10 cellular contexts compared by ENCODE assay signal in genomic region chr7:5452937-5453540, GRCh38. TPM values are rescaled to one million over a fixed set of nuclear protein-coding genes. Genes with fewer than 3 reads are reported as not detected.
DNase-seq lines count a peak whose midpoint lies in the region; ATAC-seq, FAIRE-seq and TF ChIP-seq lines count a peak whose summit lies in the region.
"Had no signal": no experiment of that assay in that cellular context is flagged by ENCODE, and none has a peak within 500 bp of the region (broad histone marks: within the 10 kb centered on the region; RNA-seq: fewer than 3 reads in every experiment).

No MANE protein-coding gene starts in this region.

- no peaks in the 10 kb centered on the region for H3K9me3 Mint-ChIP-seq in neural progenitor cell
- H3K9me3 Mint-ChIP-seq: activated T-cell treated with anti-CD3 and anti-CD28 coated beads, Interleukin-2, amount 50 U/mL, for 4 hours had no signal

- H3K9ac ChIP-seq in neural progenitor cell, result no peak overlapping the region

- H3K36me3 Mint-ChIP-seq in neural progenitor cell, result no peaks in the 10 kb centered on the region

- H3K4me1 Mint-ChIP-seq in neural progenitor cell, result peaks cover 35% of the 10 kb centered on the region

- H3F3A ChIP-seq in neural progenitor cell (ENCODE audit: low read depth), result peaks cover 12% of the 10 kb centered on the region

- peak overlapping the region; percentile 92 for H3K27ac Mint-ChIP-seq in neural progenitor cell

- no peak overlapping the region for H3K4me2 ChIP-seq in neural progenitor cell

- H3K4me3 Mint-ChIP-seq in neural progenitor cell, result peak overlapping the region; percentile 9
- H3K4me3 Mint-ChIP-seq: activated T-cell treated with anti-CD3 and anti-CD28 coated beads, Interleukin-2, amount 50 U/mL, for 4 hours had no signal

- H3K79me2 ChIP-seq in neural progenitor cell (ENCODE audit: low read depth), result no peaks in the 10 kb centered on the region

- DNase-seq in NB4 (ENCODE audit: low read depth) (peak; percentile 92), cardiac fibroblast (ENCODE audit: low read depth in 2 of 2) (peak; percentile 76 to 89), neural progenitor cell (ENCODE audit: low spot score) (peak; percentile 89), epidermal melanocyte (ENCODE audit: insufficient read length, low spot score) (no peak)
- DNase-seq: activated T-cell treated with anti-CD3 and anti-CD28 coated beads, Interleukin-2, amount 50 U/mL, for 4 hours; effector memory CD4-positive, alpha-beta T cell had no signal

- no peaks in the 10 kb centered on the region for H3K9me3 ChIP-seq in neural progenitor cell (ENCODE audit: low read depth)

- peaks cover 16% of the 10 kb centered on the region for H3K4me1 ChIP-seq in neural progenitor cell

- H4K20me1 ChIP-seq in neural progenitor cell (ENCODE audit: low read depth), result no peaks in the 10 kb centered on the region

- H3K27me3 ChIP-seq in neural progenitor cell, result no peaks in the 10 kb centered on the region

- TF ChIP-seq CTCF in NB4 (IDR thresholded peaks at IDR 0.05; ENCODE audit: low read depth, low read length) (no peak), cardiac fibroblast (IDR thresholded peaks at IDR 0.05; ENCODE audit: low read depth, low read length) (no peak), neural progenitor cell (IDR thresholded peaks at IDR 0.05) (no peak)

- no peak for TF ChIP-seq POLR2A in NB4 (IDR thresholded peaks at IDR 0.05; ENCODE audit: extremely low read depth, insufficient read length)

- no peak overlapping the region for H3K27ac ChIP-seq in neural progenitor cell

- H2AFZ ChIP-seq in neural progenitor cell (replicated peaks), result no peak overlapping the region

- ATAC-seq in HG03469 (IDR thresholded peaks at IDR 0.05; ENCODE audit: unreplicated experiment), result no peak
- ATAC-seq in HG03520 (IDR thresholded peaks at IDR 0.05; ENCODE audit: unreplicated experiment), result no peak
- ATAC-seq in GM19397 (IDR thresholded peaks at IDR 0.05; ENCODE audit: unreplicated experiment), result no peak
- ATAC-seq: activated T-cell treated with anti-CD3 and anti-CD28 coated beads, Interleukin-2, amount 50 U/mL, for 4 hours had no signal

- H3K4me3 ChIP-seq in NB4 (ENCODE audit: low read depth, low read length) (no peak overlapping the region), cardiac fibroblast (replicated peaks in 1 of 2; ENCODE audit: low read depth in 2 of 2, low read length in 2 of 2) (no peak overlapping the region), neural progenitor cell (no peak overlapping the region)

- H3K27me3 Mint-ChIP-seq in neural progenitor cell (ENCODE audit: insufficient read depth, low read depth), result peaks cover 8% of the 10 kb centered on the region

- H3K36me3 ChIP-seq in neural progenitor cell, result no peaks in the 10 kb centered on the region

- peak; percentile 67 for FAIRE-seq in G401.6 (lab: Jason Lieb, UNC)

RNA-seq across cellular contexts. Expression of gene TNRC18, which starts 29.4 kb away (rescaled TPM):
- 16.1 and 27.2 TPM in 2 replicates for total RNA-seq in neural progenitor cell (ENCODE audit: low replicate concordance)
